Comparison of ENCODE assay signal across 22 cellular contexts in genomic region chr6:17615794-17616193, GRCh38.
"Had no signal": no experiment of that assay in that cellular context is flagged by ENCODE, and none has a peak within 500 bp of the region (broad histone marks: within the 10 kb centered on the region; RNA-seq: fewer than 3 reads in every experiment).

No MANE protein-coding gene starts in this region.

- H3K27me3 ChIP-seq: colonic mucosa, esophagus squamous epithelium, foreskin keratinocyte, gastroesophageal sphincter, heart left ventricle, left lung had no signal

- H3K27ac ChIP-seq: colonic mucosa, epithelial cell of prostate, esophagus squamous epithelium, foreskin keratinocyte, gastroesophageal sphincter, heart left ventricle, left lung, lower lobe of right lung had no signal

- H3K4me3 ChIP-seq: colonic mucosa, esophagus squamous epithelium, gastroesophageal sphincter, heart left ventricle, left lung, lower lobe of right lung had no signal

- H3K4me1 ChIP-seq: colonic mucosa, esophagus squamous epithelium, foreskin keratinocyte, gastroesophageal sphincter, left lung, lower lobe of right lung had no signal

- H3K9me3 ChIP-seq: colonic mucosa, esophagus squamous epithelium, gastroesophageal sphincter, heart left ventricle, left lung, lower lobe of right lung had no signal

- FAIRE-seq: endometrium, islet of Langerhans, keratinocyte had no signal

- ATAC-seq: effector memory CD8-positive, alpha-beta T cell; esophagus mucosa; foreskin keratinocyte; gastroesophageal sphincter; heart left ventricle; left cardiac atrium; left lung; left ventricle myocardium superior; lower lobe of right lung had no signal

- DNase-seq: cerebellar nuclear complex; colonic mucosa; cortex of kidney; effector CD8-positive, alpha-beta T cell; effector memory CD8-positive, alpha-beta T cell; endodermal cell; erythroblast; esophagus squamous epithelium; foreskin keratinocyte; heart left ventricle; hippocampal formation; left cardiac atrium; left lung; left ventricle myocardium superior; lower lobe of right lung; mesenchymal stem cell had no signal

- H3K36me3 ChIP-seq: colonic mucosa had no signal
